ENCODE assay signal across 7 cellular contexts in genomic region chr1:234605983-234606730, GRCh38. TPM values are rescaled to one million over a fixed set of nuclear protein-coding genes. Genes with fewer than 3 reads are reported as not detected.
DNase-seq lines count a peak whose midpoint lies in the region; ATAC-seq and TF ChIP-seq lines count a peak whose summit lies in the region.

No MANE protein-coding gene starts in this region.

- H3K4me1 ChIP-seq in osteoblast (ENCODE audit: insufficient read depth, low read length), result peaks cover 39% of the 10 kb centered on the region

- TF ChIP-seq POLR2A in GM19193 (IDR thresholded peaks at IDR 0.05; ENCODE audit: extremely low read depth, insufficient read depth, insufficient read length), result peak; percentile 21

- H2AFZ ChIP-seq in osteoblast (ENCODE audit: low read length), result no peak overlapping the region

- peaks cover 76% of the 10 kb centered on the region for H3K79me2 ChIP-seq in osteoblast (ENCODE audit: insufficient read depth, low read length)

- H3K4me2 ChIP-seq in osteoblast (ENCODE audit: insufficient read depth, low read length), result peak overlapping the region; percentile 85

- peaks cover 56% of the 10 kb centered on the region for H3K36me3 ChIP-seq in osteoblast (ENCODE audit: insufficient read depth, low read length)

- DNase-seq in NCI-H2227 treated with DMSO at 0.1 percent for 48 hours (lab: John Stamatoyannopoulos, UW), result peak; percentile 67
- DNase-seq in activated T-cell treated with anti-CD3 and anti-CD28 coated beads for 48 hours (ENCODE audit: low read depth), result peak; percentile 14
- DNase-seq in fibroblast of peridontal ligament (ENCODE audit: extremely low read depth), result peak; percentile 80
- DNase-seq in osteoblast (ENCODE audit: insufficient read length, low spot score, missing footprints), result no peak
- DNase-seq in GOT3 (lab: John Stamatoyannopoulos, UW), result no peak

- ATAC-seq in GM19351 (IDR thresholded peaks at IDR 0.05; ENCODE audit: unreplicated experiment), result no peak

- peaks cover 15% of the 10 kb centered on the region for H4K20me1 ChIP-seq in osteoblast (ENCODE audit: insufficient read depth, low read length)

- H3K27ac ChIP-seq in osteoblast (ENCODE audit: low read depth, low read length), result peak overlapping the region; percentile 99

- H3K4me3 ChIP-seq in osteoblast (ENCODE audit: insufficient read depth, low read length), result peak overlapping the region; percentile 91

- TF ChIP-seq CTCF in osteoblast (IDR thresholded peaks at IDR 0.05; ENCODE audit: extremely low read depth, low read depth, low read length), result peak; percentile 2

- no peaks in the 10 kb centered on the region for H3K27me3 ChIP-seq in osteoblast (ENCODE audit: insufficient read depth, low read length)

- H3K9me3 ChIP-seq in osteoblast (ENCODE audit: low read depth, low read length), result no peaks in the 10 kb centered on the region

RNA-seq across cellular contexts. Expression of gene IRF2BP2, which starts 3.8 kb away (rescaled TPM):
- total RNA-seq in osteoblast, result 159 and 172 TPM in 2 replicates

Comparison
In these comparisons a context has a peak if more than half of its experiments do, and no peak if none do; other contexts are left out.
1. DNase-seq: peak in NCI-H2227 treated with DMSO at 0.1 percent for 48 hours (single experiment), activated T-cell treated with anti-CD3 and anti-CD28 coated beads for 48 hours (single experiment) and fibroblast of peridontal ligament (single experiment); none in osteoblast (single experiment) and GOT3 (single experiment).